In genomic region chr15:74540135-74540760, GRCh38 we compare ENCODE assay signal across 1 cellular context.
TF ChIP-seq lines count a peak whose summit lies in the region.

No MANE protein-coding gene starts in this region.

TF ChIP-seq in K562, 482 proteins besides CTCF, POLR2A, EP300 and RAD21 (continued from another document):
- TF ChIP-seq, protein P1, sequence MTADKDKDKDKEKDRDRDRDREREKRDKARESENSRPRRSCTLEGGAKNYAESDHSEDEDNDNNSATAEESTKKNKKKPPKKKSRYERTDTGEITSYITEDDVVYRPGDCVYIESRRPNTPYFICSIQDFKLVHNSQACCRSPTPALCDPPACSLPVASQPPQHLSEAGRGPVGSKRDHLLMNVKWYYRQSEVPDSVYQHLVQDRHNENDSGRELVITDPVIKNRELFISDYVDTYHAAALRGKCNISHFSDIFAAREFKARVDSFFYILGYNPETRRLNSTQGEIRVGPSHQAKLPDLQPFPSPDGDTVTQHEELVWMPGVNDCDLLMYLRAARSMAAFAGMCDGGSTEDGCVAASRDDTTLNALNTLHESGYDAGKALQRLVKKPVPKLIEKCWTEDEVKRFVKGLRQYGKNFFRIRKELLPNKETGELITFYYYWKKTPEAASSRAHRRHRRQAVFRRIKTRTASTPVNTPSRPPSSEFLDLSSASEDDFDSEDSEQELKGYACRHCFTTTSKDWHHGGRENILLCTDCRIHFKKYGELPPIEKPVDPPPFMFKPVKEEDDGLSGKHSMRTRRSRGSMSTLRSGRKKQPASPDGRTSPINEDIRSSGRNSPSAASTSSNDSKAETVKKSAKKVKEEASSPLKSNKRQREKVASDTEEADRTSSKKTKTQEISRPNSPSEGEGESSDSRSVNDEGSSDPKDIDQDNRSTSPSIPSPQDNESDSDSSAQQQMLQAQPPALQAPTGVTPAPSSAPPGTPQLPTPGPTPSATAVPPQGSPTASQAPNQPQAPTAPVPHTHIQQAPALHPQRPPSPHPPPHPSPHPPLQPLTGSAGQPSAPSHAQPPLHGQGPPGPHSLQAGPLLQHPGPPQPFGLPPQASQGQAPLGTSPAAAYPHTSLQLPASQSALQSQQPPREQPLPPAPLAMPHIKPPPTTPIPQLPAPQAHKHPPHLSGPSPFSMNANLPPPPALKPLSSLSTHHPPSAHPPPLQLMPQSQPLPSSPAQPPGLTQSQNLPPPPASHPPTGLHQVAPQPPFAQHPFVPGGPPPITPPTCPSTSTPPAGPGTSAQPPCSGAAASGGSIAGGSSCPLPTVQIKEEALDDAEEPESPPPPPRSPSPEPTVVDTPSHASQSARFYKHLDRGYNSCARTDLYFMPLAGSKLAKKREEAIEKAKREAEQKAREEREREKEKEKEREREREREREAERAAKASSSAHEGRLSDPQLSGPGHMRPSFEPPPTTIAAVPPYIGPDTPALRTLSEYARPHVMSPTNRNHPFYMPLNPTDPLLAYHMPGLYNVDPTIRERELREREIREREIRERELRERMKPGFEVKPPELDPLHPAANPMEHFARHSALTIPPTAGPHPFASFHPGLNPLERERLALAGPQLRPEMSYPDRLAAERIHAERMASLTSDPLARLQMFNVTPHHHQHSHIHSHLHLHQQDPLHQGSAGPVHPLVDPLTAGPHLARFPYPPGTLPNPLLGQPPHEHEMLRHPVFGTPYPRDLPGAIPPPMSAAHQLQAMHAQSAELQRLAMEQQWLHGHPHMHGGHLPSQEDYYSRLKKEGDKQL (CRISPR knock-in tag; IDR thresholded peaks at IDR 0.05; ENCODE audit: borderline replicate concordance): 0 out of 2 replicates have a peak, but pooled peaks have one; percentile 28
- TF ChIP-seq ZNF764 (CRISPR knock-in tag; IDR thresholded peaks at IDR 0.05; ENCODE audit: low read depth): no peak
- TF ChIP-seq, protein P2, sequence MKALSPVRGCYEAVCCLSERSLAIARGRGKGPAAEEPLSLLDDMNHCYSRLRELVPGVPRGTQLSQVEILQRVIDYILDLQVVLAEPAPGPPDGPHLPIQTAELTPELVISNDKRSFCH (CRISPR knock-in tag; IDR thresholded peaks at IDR 0.05): no peak
- TF ChIP-seq, protein P2 (tag; IDR thresholded peaks at IDR 0.05): no peak
- no peak for TF ChIP-seq TBP (optimal IDR thresholded peaks at IDR 0.05; ENCODE audit: low read depth, low read length)
- TF ChIP-seq, protein P3, sequence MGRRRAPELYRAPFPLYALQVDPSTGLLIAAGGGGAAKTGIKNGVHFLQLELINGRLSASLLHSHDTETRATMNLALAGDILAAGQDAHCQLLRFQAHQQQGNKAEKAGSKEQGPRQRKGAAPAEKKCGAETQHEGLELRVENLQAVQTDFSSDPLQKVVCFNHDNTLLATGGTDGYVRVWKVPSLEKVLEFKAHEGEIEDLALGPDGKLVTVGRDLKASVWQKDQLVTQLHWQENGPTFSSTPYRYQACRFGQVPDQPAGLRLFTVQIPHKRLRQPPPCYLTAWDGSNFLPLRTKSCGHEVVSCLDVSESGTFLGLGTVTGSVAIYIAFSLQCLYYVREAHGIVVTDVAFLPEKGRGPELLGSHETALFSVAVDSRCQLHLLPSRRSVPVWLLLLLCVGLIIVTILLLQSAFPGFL (CRISPR knock-in tag; IDR thresholded peaks at IDR 0.05): peak; percentile 16; the same call in 1 of the 2 replicates
- TF ChIP-seq, protein P4, sequence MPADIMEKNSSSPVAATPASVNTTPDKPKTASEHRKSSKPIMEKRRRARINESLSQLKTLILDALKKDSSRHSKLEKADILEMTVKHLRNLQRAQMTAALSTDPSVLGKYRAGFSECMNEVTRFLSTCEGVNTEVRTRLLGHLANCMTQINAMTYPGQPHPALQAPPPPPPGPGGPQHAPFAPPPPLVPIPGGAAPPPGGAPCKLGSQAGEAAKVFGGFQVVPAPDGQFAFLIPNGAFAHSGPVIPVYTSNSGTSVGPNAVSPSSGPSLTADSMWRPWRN (IDR thresholded peaks at IDR 0.05; ENCODE audit: low read depth): no peak
- TF ChIP-seq KDM5B (IDR thresholded peaks at IDR 0.05; ENCODE audit: insufficient replicate concordance, low read depth, low read length): peak; percentile 2
- no peak for TF ChIP-seq ZNF717 (CRISPR knock-in tag; IDR thresholded peaks at IDR 0.05)
- 0 out of 2 replicates have a peak, but pooled peaks have one; percentile 32 for TF ChIP-seq SMARCE1 (IDR thresholded peaks at IDR 0.05)
- no peak for TF ChIP-seq ZNF146 (CRISPR knock-in tag; IDR thresholded peaks at IDR 0.05; ENCODE audit: unreplicated experiment)
- TF ChIP-seq MEIS2 (IDR thresholded peaks at IDR 0.05; ENCODE audit: partially characterized antibody): peak; percentile 31
- TF ChIP-seq CEBPG (CRISPR knock-in tag; IDR thresholded peaks at IDR 0.05): peak; percentile 38; the same call in 1 of the 2 replicates
- TF ChIP-seq CEBPG (tag; conservative IDR thresholded peaks at IDR 0.05 in 1 of 2, IDR thresholded peaks at IDR 0.05 in 1 of 2): no peak
- TF ChIP-seq NR2C1 (IDR thresholded peaks at IDR 0.05): no peak
- no peak for TF ChIP-seq NR2C1 (tag; IDR thresholded peaks at IDR 0.05)
